Comparison of ENCODE assay signal across 14 cellular contexts in the genomic region with DNA sequence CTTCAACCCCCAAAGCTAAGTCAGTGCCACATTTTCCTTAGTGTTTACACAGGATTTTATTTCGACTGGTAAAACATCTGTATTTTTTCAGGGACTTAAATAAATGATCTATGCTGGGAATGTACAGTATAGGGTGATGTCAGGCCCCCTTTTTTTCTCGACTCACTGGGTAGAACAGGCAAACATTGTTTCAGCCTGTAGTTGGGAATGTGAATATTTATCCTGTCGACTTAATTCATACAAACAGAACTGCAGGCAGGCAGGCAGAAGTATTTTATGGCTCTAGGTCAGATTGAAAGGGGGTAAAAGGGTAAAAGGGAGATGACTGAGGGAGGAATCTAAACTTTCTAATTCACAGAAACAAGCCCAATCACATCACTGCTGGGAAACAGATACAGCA.
DNase-seq lines count a peak whose midpoint lies in the region; ATAC-seq and TF ChIP-seq lines count a peak whose summit lies in the region.
"Had no signal": no experiment of that assay in that cellular context is flagged by ENCODE, and none has a peak within 500 bp of the region (broad histone marks: within the 10 kb centered on the region; RNA-seq: fewer than 3 reads in every experiment).

No MANE protein-coding gene starts in this region.

- H2AFZ ChIP-seq in PC-9: no peak overlapping the region

- 44% methylated on average over 3 of the region's 3 CpGs for WGBS in suprapubic skin

- DNase-seq in NCI-H1092 treated with DMSO at 0.1 percent for 48 hours (lab: John Stamatoyannopoulos, UW): peak; percentile 31
- no peak for DNase-seq in NCI-H1092 (lab: John Stamatoyannopoulos, UW)
- DNase-seq in chondrocyte (ENCODE audit: low spot score): no peak
- no peak for DNase-seq in suprapubic skin (ENCODE audit: low spot score in 2 of 2)
- no peak for DNase-seq in mucosa of gallbladder (ENCODE audit: low spot score)
- DNase-seq in PC-9: no peak
- no peak for DNase-seq in activated CD8-positive, alpha-beta T cell treated with anti-CD3 and anti-CD28 coated beads, Interleukin-2, amount 10 ng/mL, durations not matched to agents 7 days and 5 days
- DNase-seq: 8988T; activated CD4-positive, alpha-beta T cell treated with anti-CD3 and anti-CD28 coated beads, Interleukin-2, amount 50 U/mL, for 4 hours; activated gamma-delta T cell; mammary epithelial cell; substantia nigra; T-helper 2 cell had no signal

- H3K79me2 ChIP-seq in PC-9 (ENCODE audit: low read depth): no peaks in the 10 kb centered on the region

- H3K27me3 Mint-ChIP-seq in chondrocyte (ENCODE audit: low read depth): no peaks in the 10 kb centered on the region
- H3K27me3 Mint-ChIP-seq in activated CD8-positive, alpha-beta T cell treated with anti-CD3 and anti-CD28 coated beads, Interleukin-2, amount 10 ng/mL, durations not matched to agents 7 days and 5 days (ENCODE audit: low read depth): no peaks in the 10 kb centered on the region

- H3K4me1 ChIP-seq in muscle layer of colon (ENCODE audit: insufficient read depth, low read length) (peaks cover 75% of the 10 kb centered on the region), suprapubic skin (peaks cover 41% of the 10 kb centered on the region), PC-9 (replicated peaks; ENCODE audit: insufficient read depth) (no peaks in the 10 kb centered on the region)

- no peak for TF ChIP-seq EP300 in suprapubic skin (IDR thresholded peaks at IDR 0.05)

- no peak for ATAC-seq in activated CD8-positive, alpha-beta T cell treated with anti-CD3 and anti-CD28 coated beads, Interleukin-2, amount 10 ng/mL, durations not matched to agents 7 days and 5 days

- no peaks in the 10 kb centered on the region for H3K9me3 Mint-ChIP-seq in chondrocyte (ENCODE audit: low read depth)
- H3K9me3 Mint-ChIP-seq in activated CD8-positive, alpha-beta T cell treated with anti-CD3 and anti-CD28 coated beads, Interleukin-2, amount 10 ng/mL, durations not matched to agents 7 days and 5 days (ENCODE audit: insufficient read depth): no peaks in the 10 kb centered on the region

- no peak overlapping the region for H3K4me3 Mint-ChIP-seq in chondrocyte (ENCODE audit: unreplicated experiment)
- H3K4me3 Mint-ChIP-seq in activated CD8-positive, alpha-beta T cell treated with anti-CD3 and anti-CD28 coated beads, Interleukin-2, amount 10 ng/mL, durations not matched to agents 7 days and 5 days: no peak overlapping the region

- H3K4me3 ChIP-seq in muscle layer of colon (ENCODE audit: low read depth in 1 of 2, low read length in 2 of 2): no peak overlapping the region
- no peak overlapping the region for H3K4me3 ChIP-seq in suprapubic skin
- H3K4me3 ChIP-seq in PC-9: no peak overlapping the region

- BruUV-seq in PC-9 (replicated peaks; lab: Mats Ljungman, UMichigan): no TSS peak

- H3K9me3 ChIP-seq in muscle layer of colon (ENCODE audit: low read length): no peaks in the 10 kb centered on the region
- no peaks in the 10 kb centered on the region for H3K9me3 ChIP-seq in suprapubic skin
- no peaks in the 10 kb centered on the region; the same call in 1 of the 2 replicates for H3K9me3 ChIP-seq in PC-9 (ENCODE audit: insufficient read depth, low read depth)

- H3K36me3 ChIP-seq in muscle layer of colon (ENCODE audit: insufficient read depth, low read length) (no peaks in the 10 kb centered on the region), suprapubic skin (no peaks in the 10 kb centered on the region), PC-9 (ENCODE audit: low read depth) (no peaks in the 10 kb centered on the region)

- intact Hi-C loops in PC-9 (cut with micrococcal nuclease; ENCODE audit: unreplicated experiment): no loop called here

- peak overlapping the region; percentile 4 for H3K9ac ChIP-seq in muscle layer of colon (ENCODE audit: low read length)

- no peaks in the 10 kb centered on the region for H4K20me1 ChIP-seq in PC-9 (ENCODE audit: insufficient read depth)

- no peak overlapping the region for H3K4me2 ChIP-seq in PC-9

- H3K9me2 ChIP-seq in PC-9 (ENCODE audit: insufficient read depth): no peaks in the 10 kb centered on the region

- TF ChIP-seq CTCF in chondrocyte (IDR thresholded peaks at IDR 0.05): no peak
- no peak for TF ChIP-seq CTCF in suprapubic skin (IDR thresholded peaks at IDR 0.05)
- no peak for TF ChIP-seq CTCF in PC-9 (conservative IDR thresholded peaks at IDR 0.05)

- peaks cover 2% of the 10 kb centered on the region for H3K36me3 Mint-ChIP-seq in chondrocyte (ENCODE audit: low read depth)
- no peaks in the 10 kb centered on the region for H3K36me3 Mint-ChIP-seq in activated CD8-positive, alpha-beta T cell treated with anti-CD3 and anti-CD28 coated beads, Interleukin-2, amount 10 ng/mL, durations not matched to agents 7 days and 5 days (ENCODE audit: low read depth)

- CTCF ChIA-PET in PC-9 (lab: Charles Lee): no interaction called here
- CTCF ChIA-PET in activated CD8-positive, alpha-beta T cell treated with anti-CD3 and anti-CD28 coated beads, Interleukin-2, amount 10 ng/mL, durations not matched to agents 7 days and 5 days (lab: Charles Lee): no interaction called here

- no peaks in the 10 kb centered on the region for H3K27me3 ChIP-seq in muscle layer of colon (ENCODE audit: control insufficient read depth in 1 of 2, insufficient read depth in 2 of 2, low read length in 2 of 2)
- H3K27me3 ChIP-seq in suprapubic skin: no peaks in the 10 kb centered on the region
- no peaks in the 10 kb centered on the region for H3K27me3 ChIP-seq in PC-9 (ENCODE audit: insufficient read depth, low read depth)

- H3K27ac ChIP-seq in muscle layer of colon (ENCODE audit: low read depth, low read length) (peak overlapping the region; percentile 89), suprapubic skin (peak overlapping the region; percentile 11), PC-9 (no peak overlapping the region)

- peaks cover 72% of the 10 kb centered on the region for H3K4me1 Mint-ChIP-seq in chondrocyte (ENCODE audit: low read depth)
- H3K4me1 Mint-ChIP-seq in activated CD8-positive, alpha-beta T cell treated with anti-CD3 and anti-CD28 coated beads, Interleukin-2, amount 10 ng/mL, durations not matched to agents 7 days and 5 days (ENCODE audit: low read depth): no peaks in the 10 kb centered on the region

- POLR2A ChIA-PET in PC-9 (lab: Charles Lee; ENCODE audit: unreplicated experiment): no interaction called here
- POLR2A ChIA-PET in activated CD8-positive, alpha-beta T cell treated with anti-CD3 and anti-CD28 coated beads, Interleukin-2, amount 10 ng/mL, durations not matched to agents 7 days and 5 days (lab: Charles Lee): no interaction called here

- peak overlapping the region; percentile 92 for H3K27ac Mint-ChIP-seq in chondrocyte (ENCODE audit: unreplicated experiment)
- H3K27ac Mint-ChIP-seq in activated CD8-positive, alpha-beta T cell treated with anti-CD3 and anti-CD28 coated beads, Interleukin-2, amount 10 ng/mL, durations not matched to agents 7 days and 5 days: no peak overlapping the region

- TF ChIP-seq POLR2A in suprapubic skin (IDR thresholded peaks at IDR 0.05): no peak

- no peaks in the 10 kb centered on the region for H3F3A ChIP-seq in PC-9 (ENCODE audit: insufficient read depth, low read depth)
